In the genomic region with DNA sequence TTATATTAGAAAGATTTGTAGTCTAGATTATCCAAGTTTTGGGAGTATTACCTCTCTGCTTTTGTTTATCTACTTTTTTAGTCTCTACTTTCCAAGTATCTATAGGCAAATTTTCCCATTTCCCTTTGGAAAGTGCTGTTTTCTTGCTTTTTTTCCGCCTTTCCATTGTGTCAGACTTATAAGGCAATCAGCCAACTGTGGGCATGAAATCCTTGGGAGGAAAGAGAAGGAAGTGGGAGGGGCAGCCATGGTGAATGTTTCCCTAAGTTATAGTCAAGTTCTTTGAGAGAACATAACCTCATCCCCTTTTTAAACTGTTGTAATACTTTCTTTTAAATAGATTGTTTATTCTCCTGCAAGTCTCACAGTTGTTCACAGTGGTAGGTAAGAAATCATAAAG, we compare ENCODE assay signal across 15 cellular contexts. TPM values are rescaled to one million over a fixed set of nuclear protein-coding genes. Genes with fewer than 3 reads are reported as not detected.
DNase-seq lines count a peak whose midpoint lies in the region; FAIRE-seq and TF ChIP-seq lines count a peak whose summit lies in the region.
"Had no signal": no experiment of that assay in that cellular context is flagged by ENCODE, and none has a peak within 500 bp of the region (broad histone marks: within the 10 kb centered on the region; RNA-seq: fewer than 3 reads in every experiment).

No MANE protein-coding gene starts in this region.

- no peaks in the 10 kb centered on the region for H3K36me3 ChIP-seq in endothelial cell of umbilical vein (ENCODE audit: control insufficient read depth in 2 of 2, extremely low read depth in 1 of 2, insufficient read depth in 2 of 2, low read length in 2 of 2)
- peaks cover 7% of the 10 kb centered on the region for H3K36me3 ChIP-seq in neutrophil

- H3K4me1 ChIP-seq in endothelial cell of umbilical vein (ENCODE audit: control insufficient read depth, extremely low read depth, insufficient read depth, low read length) = peaks cover 57% of the 10 kb centered on the region
- H3K4me1 ChIP-seq in neutrophil (ENCODE audit: control insufficient read depth in 1 of 2, insufficient read depth in 1 of 2, low read depth in 1 of 2, low read length in 1 of 2) = peaks cover 32 to 44% of the 10 kb centered on the region in 2 experiments

- H3K4me2 ChIP-seq in endothelial cell of umbilical vein (ENCODE audit: insufficient read depth, low read length) = peak overlapping the region; percentile 86

- H3K9me1 ChIP-seq in endothelial cell of umbilical vein (replicated peaks; ENCODE audit: control insufficient read depth, extremely low read depth, insufficient read depth, low read length) = no peaks in the 10 kb centered on the region

- no peak overlapping the region for H2AFZ ChIP-seq in endothelial cell of umbilical vein (ENCODE audit: low read depth, low read length)

- H3K4me3 ChIP-seq in endothelial cell of umbilical vein (replicated peaks in 1 of 3; ENCODE audit: insufficient read depth in 1 of 3, low read depth in 1 of 3, low read length in 3 of 3) (peak overlapping the region in 1 of 3 experiments; percentile 5), neutrophil (ENCODE audit: low read depth in 1 of 2, low read length in 1 of 2) (peak overlapping the region in 1 of 2 experiments; percentile 7)
- H3K4me3 ChIP-seq: psoas muscle had no signal

- FAIRE-seq in endothelial cell of umbilical vein (lab: Jason Lieb, UNC) = peak; percentile 86
- no peak for FAIRE-seq in GM12891 (lab: Jason Lieb, UNC)

- H3K79me2 ChIP-seq in endothelial cell of umbilical vein (ENCODE audit: control insufficient read depth, insufficient read depth, low read length) = peaks cover 87% of the 10 kb centered on the region

- peak overlapping the region; percentile 68 for H3K27ac ChIP-seq in endothelial cell of umbilical vein (ENCODE audit: insufficient read depth, low read depth, low read length)
- peak overlapping the region; percentile 63 for H3K27ac ChIP-seq in neutrophil
- H3K27ac ChIP-seq: psoas muscle had no signal

- H3K27me3 ChIP-seq in endothelial cell of umbilical vein (ENCODE audit: control insufficient read depth in 2 of 2, insufficient read depth in 2 of 2, low read length in 2 of 2) (no peaks in the 10 kb centered on the region), neutrophil (no peaks in the 10 kb centered on the region)

- CTCF ChIA-PET in endothelial cell of umbilical vein (lab: Charles Lee) = interaction anchor here (1.4 kb wide), 1 partner anchor 9 kb away, joined by 5 read pairs; no protein-coding TSS in a partner anchor

- no peak for TF ChIP-seq POLR2A in endothelial cell of umbilical vein (IDR thresholded peaks at IDR 0.05; ENCODE audit: low read depth, low read length)
- no peak for TF ChIP-seq POLR2A in GM12891 (IDR thresholded peaks at IDR 0.05; ENCODE audit: low read depth, low read length)

- dilution Hi-C loops in endothelial cell of umbilical vein (cut with MboI; ENCODE audit: extremely low pct_ligation_motif_present, low sequenced_read_pairs) = no loop called here

- TF ChIP-seq CTCF in endothelial cell of umbilical vein (IDR thresholded peaks at IDR 0.05; ENCODE audit: extremely low read depth in 1 of 2, insufficient read depth in 1 of 2, low read depth in 1 of 2, low read length in 2 of 2) (no peak), neutrophil (IDR thresholded peaks at IDR 0.05) (no peak)

- intact Hi-C loops in endothelial cell of umbilical vein (cut with micrococcal nuclease) = loop anchor here (5.0 kb wide), 1 partner anchor 471 kb away; no protein-coding TSS in a partner anchor

- H4K20me1 ChIP-seq in endothelial cell of umbilical vein (replicated peaks; ENCODE audit: control insufficient read depth, extremely low read depth, insufficient read depth, low read length) = no peaks in the 10 kb centered on the region

- DNase-seq in EL (peak; percentile 50), M059J (ENCODE audit: low read depth) (peak; percentile 67), endothelial cell of umbilical vein (ENCODE audit: low read depth, low spot score) (peak; percentile 94), SK-N-DZ (ENCODE audit: low spot score) (no peak), GM12891 (ENCODE audit: insufficient read length, low spot score) (no peak), NCI-H1417 treated with DMSO at 0.1 percent for 48 hours (lab: John Stamatoyannopoulos, UW) (no peak), RPMI8226 (no peak)
- DNase-seq: activated naive CD8-positive, alpha-beta T cell treated with anti-CD3 and anti-CD28 coated beads, Interleukin-2, amount 50 U/mL, for 24 hours; C1 segment of cervical spinal cord; effector memory CD4-positive, alpha-beta T cell; midbrain; NCI-H1092 treated with DMSO at 0.1 percent for 48 hours; NCI-H510A; psoas muscle had no signal

- peak overlapping the region; percentile 46 for H3K9ac ChIP-seq in endothelial cell of umbilical vein (replicated peaks; ENCODE audit: extremely low read depth, insufficient read depth, low read length)

- no peaks in the 10 kb centered on the region for H3K9me3 ChIP-seq in endothelial cell of umbilical vein (replicated peaks; ENCODE audit: control insufficient read depth, insufficient read depth, low read length)
- no peaks in the 10 kb centered on the region for H3K9me3 ChIP-seq in neutrophil

- POLR2A ChIA-PET in endothelial cell of umbilical vein (lab: Charles Lee) = no interaction called here

- BruUV-seq in endothelial cell of umbilical vein (replicated peaks; lab: Mats Ljungman, UMichigan) = no TSS peak

TF ChIP-seq in endothelial cell of umbilical vein, 7 proteins besides CTCF, POLR2A, EP300 and RAD21:
- TF ChIP-seq FOS (IDR thresholded peaks at IDR 0.05; ENCODE audit: borderline replicate concordance, insufficient read depth, low read length) (peak; percentile 0), JUN (IDR thresholded peaks at IDR 0.05; ENCODE audit: borderline replicate concordance, insufficient read depth, insufficient read length, low read depth) (no peak), GATA2 (IDR thresholded peaks at IDR 0.05; ENCODE audit: insufficient read depth, insufficient read length, low read depth, low read length) (no peak), MYC (IDR thresholded peaks at IDR 0.05; ENCODE audit: low read depth, low read length) (no peak), EZH2 (IDR thresholded peaks at IDR 0.05; ENCODE audit: borderline replicate concordance, low read depth, low read length, severe bottlenecking) (no peak), POLR2AphosphoS5 (IDR thresholded peaks at IDR 0.05; ENCODE audit: insufficient read depth, low read depth, low read length) (no peak)
- TF ChIP-seq, protein P1, sequence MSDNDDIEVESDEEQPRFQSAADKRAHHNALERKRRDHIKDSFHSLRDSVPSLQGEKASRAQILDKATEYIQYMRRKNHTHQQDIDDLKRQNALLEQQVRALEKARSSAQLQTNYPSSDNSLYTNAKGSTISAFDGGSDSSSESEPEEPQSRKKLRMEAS (IDR thresholded peaks at IDR 0.05; ENCODE audit: insufficient read depth, insufficient read length) = no peak

TF ChIP-seq in GM12891, 5 proteins besides CTCF, POLR2A, EP300 and RAD21:
- no peak for TF ChIP-seq POU2F2 (IDR thresholded peaks at IDR 0.05; ENCODE audit: low read depth, low read length)
- no peak for TF ChIP-seq TAF1 (IDR thresholded peaks at IDR 0.05; ENCODE audit: low read depth, low read length)
- no peak for TF ChIP-seq PAX5 (IDR thresholded peaks at IDR 0.05; ENCODE audit: insufficient read depth, low read length, severe bottlenecking)
- no peak for TF ChIP-seq POLR2AphosphoS5 (IDR thresholded peaks at IDR 0.05; ENCODE audit: low read depth, low read length)
- no peak for TF ChIP-seq SPI1 (IDR thresholded peaks at IDR 0.05; ENCODE audit: low read depth, low read length)

RNA-seq across cellular contexts. Expression of a gene that starts 52.6 kb away (rescaled TPM):
- 7.1 and 15.4 TPM in 2 replicates for total RNA-seq in M059J (2014; rRNA removed; shearing (Covaris generic))
- total RNA-seq in endothelial cell of umbilical vein = 75.3 and 76.9 TPM in 2 replicates
- 6.7 and 8.0 TPM in 2 replicates for polyA plus RNA-seq in endothelial cell of umbilical vein
- 19.3 and 21.5 TPM in 2 replicates for polyA plus RNA-seq in endothelial cell of umbilical vein (2011; cell fraction: cytosol; rRNA removed)
- polyA plus RNA-seq in endothelial cell of umbilical vein (2011; cell fraction: nucleus; rRNA removed) = 30.8 and 38.3 TPM in 2 replicates
- 54.9 and 57.4 TPM in 2 replicates for polyA plus RNA-seq in endothelial cell of umbilical vein (2012)
- polyA minus RNA-seq in endothelial cell of umbilical vein = 50.5 and 53.5 TPM in 2 replicates
- 181 TPM for polyA minus RNA-seq in endothelial cell of umbilical vein (2011; cell fraction: cytosol; rRNA and poly(A)+ RNA removed)
- 132 and 167 TPM in 2 replicates for polyA minus RNA-seq in endothelial cell of umbilical vein (2011; cell fraction: nucleus; rRNA and poly(A)+ RNA removed)
- 20.4 and 36.8 TPM in 2 replicates for polyA plus RNA-seq in SK-N-DZ (2014; cell fraction: cytosol; rRNA removed)
- polyA plus RNA-seq in SK-N-DZ (2014; cell fraction: nucleus; rRNA removed) = 17.3 and 24.9 TPM in 2 replicates
- 70.9 TPM for polyA plus RNA-seq in GM12891 (2012; ENCODE audit: low read depth, missing spikeins)

RNA-seq across cellular contexts. Expression of a gene that starts 52.7 kb away (rescaled TPM):
- 0.02 and 0.69 TPM in 2 replicates for total RNA-seq in M059J (2014; rRNA removed; shearing (Covaris generic))
- 0.21 and 0.31 TPM in 2 replicates for total RNA-seq in endothelial cell of umbilical vein
- polyA plus RNA-seq in endothelial cell of umbilical vein = 0.14 and 0.18 TPM in 2 replicates
- 0.17 and 0.20 TPM in 2 replicates for polyA plus RNA-seq in endothelial cell of umbilical vein (2011; cell fraction: cytosol; rRNA removed)
- 0.13 and 0.22 TPM in 2 replicates for polyA plus RNA-seq in endothelial cell of umbilical vein (2011; cell fraction: nucleus; rRNA removed)
- polyA plus RNA-seq in endothelial cell of umbilical vein (2012) = 0.16 and 0.21 TPM in 2 replicates
- 0.32 and 0.38 TPM in 2 replicates for polyA minus RNA-seq in endothelial cell of umbilical vein
- polyA minus RNA-seq in endothelial cell of umbilical vein (2011; cell fraction: cytosol; rRNA and poly(A)+ RNA removed) = 2.3 TPM
- polyA minus RNA-seq in endothelial cell of umbilical vein (2011; cell fraction: nucleus; rRNA and poly(A)+ RNA removed) = 0.34 and 0.53 TPM in 2 replicates
- polyA plus RNA-seq in SK-N-DZ (2014; cell fraction: cytosol; rRNA removed) = 0.44 and 0.56 TPM in 2 replicates
- polyA plus RNA-seq in SK-N-DZ (2014; cell fraction: nucleus; rRNA removed) = 0.05 and 0.07 TPM in 2 replicates
- 1.0 TPM for polyA plus RNA-seq in GM12891 (2012; ENCODE audit: low read depth, missing spikeins)

Comparison
In these comparisons a context has a peak if more than half of its experiments do, and no peak if none do; other contexts are left out.
1. DNase-seq: peak in EL (single experiment), M059J (single experiment) and endothelial cell of umbilical vein (single experiment); none in SK-N-DZ (single experiment), GM12891 (single experiment), NCI-H1417 treated with DMSO at 0.1 percent for 48 hours (single experiment) and RPMI8226 (single experiment).